10 cellular contexts compared by ENCODE assay signal in the genomic region with DNA sequence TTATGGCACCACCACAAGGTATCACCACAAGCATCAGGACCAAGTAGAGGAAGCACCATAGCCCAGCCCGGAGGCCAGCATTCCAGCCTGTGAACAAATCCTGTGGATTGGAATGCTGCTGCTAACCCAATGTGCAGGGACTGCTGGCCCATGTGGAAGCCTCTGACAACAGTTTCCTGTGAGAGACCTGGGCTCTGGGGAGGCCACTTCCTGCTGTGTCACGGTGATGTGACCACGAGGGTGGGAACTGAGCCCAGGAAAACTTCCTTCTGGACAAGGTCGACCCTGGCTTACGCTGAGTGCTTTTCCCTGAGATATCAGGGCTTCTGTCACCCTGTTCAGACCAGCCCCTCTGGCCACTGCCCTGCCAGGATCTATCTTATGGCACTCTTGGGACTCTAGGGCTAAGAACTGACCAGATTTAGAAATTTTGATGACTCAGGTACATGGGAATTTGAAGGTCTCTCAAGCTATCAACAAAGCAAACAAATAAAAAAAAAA.
A peak's percentile ranks its signal among the peaks of the same experiment; 100 is the strongest.
DNase-seq lines count a peak whose midpoint lies in the region; ATAC-seq and TF ChIP-seq lines count a peak whose summit lies in the region.
"Had no signal": no experiment of that assay in that cellular context is flagged by ENCODE, and none has a peak within 500 bp of the region (broad histone marks: within the 10 kb centered on the region; RNA-seq: fewer than 3 reads in every experiment).

No MANE protein-coding gene starts in this region.

- H3K9me3 Mint-ChIP-seq in endodermal cell = no peaks in the 10 kb centered on the region
- H3K9me3 Mint-ChIP-seq: CD4-positive, CD25-positive, alpha-beta regulatory T cell had no signal

- no peak for ATAC-seq in HG02610 (IDR thresholded peaks at IDR 0.05; ENCODE audit: unreplicated experiment)
- ATAC-seq: Panc1 had no signal

- H3K4me1 Mint-ChIP-seq in endodermal cell = no peaks in the 10 kb centered on the region
- H3K4me1 Mint-ChIP-seq: CD4-positive, CD25-positive, alpha-beta regulatory T cell had no signal

- peak overlapping the region; percentile 37 to 45 for H3K18ac ChIP-seq in mesenchymal stem cell (ENCODE audit: low read depth in 1 of 2, low read length in 2 of 2)

- no peaks in the 10 kb centered on the region for H3K36me3 ChIP-seq in MG63
- no peaks in the 10 kb centered on the region for H3K36me3 ChIP-seq in endodermal cell (ENCODE audit: control insufficient read depth, insufficient read depth, low read length)
- H3K36me3 ChIP-seq in mesenchymal stem cell (ENCODE audit: control insufficient read depth in 1 of 2, insufficient read depth in 2 of 2, low read depth in 1 of 2, low read length in 2 of 2) = no peaks in the 10 kb centered on the region

- TF ChIP-seq CTCF in AG04450 (IDR thresholded peaks at IDR 0.05; ENCODE audit: low read depth, low read length) = no peak
- no peak for TF ChIP-seq CTCF in endodermal cell (conservative IDR thresholded peaks at IDR 0.05)

- H3K4me1 ChIP-seq in endodermal cell (ENCODE audit: control insufficient read depth, insufficient read depth, low read length) (no peaks in the 10 kb centered on the region), mesenchymal stem cell (ENCODE audit: control insufficient read depth, insufficient read depth, low read depth, low read length) (peaks cover 5% of the 10 kb centered on the region)

- H2BK12ac ChIP-seq in mesenchymal stem cell (ENCODE audit: low read length in 2 of 2) = peak overlapping the region in 1 of 2 experiments; percentile 32

- H3K4me3 ChIP-seq in AG04450 (ENCODE audit: low read depth, low read length) = no peak overlapping the region
- H3K4me3 ChIP-seq in MG63 = no peak overlapping the region
- H3K4me3 ChIP-seq in endodermal cell (ENCODE audit: low read length) = no peak overlapping the region
- H3K4me3 ChIP-seq in mesenchymal stem cell (ENCODE audit: insufficient read depth in 1 of 2, low read depth in 1 of 2, low read length in 2 of 2) = no peak overlapping the region

- H3K4ac ChIP-seq in mesenchymal stem cell (ENCODE audit: low read depth in 1 of 2, low read length in 2 of 2) = peak overlapping the region in 1 of 2 experiments; percentile 35

- 77 to 90% methylated on average over 4 to 5 of the region's 5 CpGs for WGBS in endodermal cell (ENCODE audit: insufficient coverage in 1 of 2, insufficient read length in 1 of 2), 2 experiments
- 5% methylated on average over 5 of the region's 5 CpGs for WGBS in mesenchymal stem cell

- H3K27me3 ChIP-seq in AG04450 (ENCODE audit: control insufficient read depth, insufficient read depth, low read length) = no peaks in the 10 kb centered on the region
- no peaks in the 10 kb centered on the region for H3K27me3 ChIP-seq in MG63
- H3K27me3 ChIP-seq in endodermal cell (ENCODE audit: control insufficient read depth, insufficient read depth, low read length, poor library complexity, severe bottlenecking) = no peaks in the 10 kb centered on the region
- no peaks in the 10 kb centered on the region for H3K27me3 ChIP-seq in mesenchymal stem cell (ENCODE audit: control insufficient read depth in 1 of 2, insufficient read depth in 1 of 2, low read length in 2 of 2)

- no peaks in the 10 kb centered on the region for H3K9me3 ChIP-seq in AG04450 (ENCODE audit: control insufficient read depth, insufficient read depth, low read length)
- no peaks in the 10 kb centered on the region for H3K9me3 ChIP-seq in MG63
- no peaks in the 10 kb centered on the region for H3K9me3 ChIP-seq in endodermal cell (ENCODE audit: control insufficient read depth, low read length)
- no peaks in the 10 kb centered on the region for H3K9me3 ChIP-seq in mesenchymal stem cell (ENCODE audit: control insufficient read depth, low read length)

- H2AK5ac ChIP-seq in mesenchymal stem cell (ENCODE audit: low read length, severe bottlenecking) = no peak overlapping the region

- no peak overlapping the region for H3K23ac ChIP-seq in mesenchymal stem cell (ENCODE audit: low read length in 2 of 2)

- H3K27me3 Mint-ChIP-seq in endodermal cell (ENCODE audit: insufficient read depth) = no peaks in the 10 kb centered on the region

- H3K4me2 ChIP-seq in mesenchymal stem cell (ENCODE audit: low read length, poor library complexity, severe bottlenecking) = no peak overlapping the region

- no peak overlapping the region for H2AFZ ChIP-seq in mesenchymal stem cell (ENCODE audit: low read depth, low read length)

- no peaks in the 10 kb centered on the region for H3K79me1 ChIP-seq in mesenchymal stem cell (replicated peaks; ENCODE audit: low read length, poor library complexity, severe bottlenecking)

- no peak overlapping the region for H2BK120ac ChIP-seq in mesenchymal stem cell (ENCODE audit: low read depth, low read length)

- H2BK5ac ChIP-seq in mesenchymal stem cell (ENCODE audit: low read depth, low read length, poor library complexity, severe bottlenecking) = no peak overlapping the region

- H3K36me3 Mint-ChIP-seq in endodermal cell (ENCODE audit: low read depth) = no peaks in the 10 kb centered on the region
- H3K36me3 Mint-ChIP-seq: CD4-positive, CD25-positive, alpha-beta regulatory T cell had no signal

- H3K27ac ChIP-seq in AG04450 (ENCODE audit: low read depth, low read length) (peak overlapping the region; percentile 76), endodermal cell (ENCODE audit: low read depth, low read length) (no peak overlapping the region), mesenchymal stem cell (ENCODE audit: low read length, poor library complexity, severe bottlenecking) (peak overlapping the region; percentile 43)

- POLR2A ChIA-PET in AG04450 (lab: Yijun Ruan, JAX) = no interaction called here

- no peak overlapping the region for H3K14ac ChIP-seq in mesenchymal stem cell (ENCODE audit: low read length in 2 of 2)

- H3K27ac Mint-ChIP-seq in endodermal cell = no peak overlapping the region
- H3K27ac Mint-ChIP-seq: CD4-positive, CD25-positive, alpha-beta regulatory T cell had no signal

- CTCF ChIA-PET in AG04450 (lab: Charles Lee) = interaction anchor here (2.7 kb wide), 1 partner anchor 169 kb away, joined by 11 read pairs; no protein-coding TSS in a partner anchor

- no peak overlapping the region for H3K9ac ChIP-seq in endodermal cell (ENCODE audit: extremely low read depth, low read length, poor library complexity, severe bottlenecking)
- peak overlapping the region; percentile 56 for H3K9ac ChIP-seq in mesenchymal stem cell (ENCODE audit: low read length)

- H2BK15ac ChIP-seq in mesenchymal stem cell (ENCODE audit: low read depth, poor library complexity, severe bottlenecking) = peak overlapping the region; percentile 96

- peak overlapping the region; percentile 88 for H4K8ac ChIP-seq in mesenchymal stem cell (ENCODE audit: low read length)

- no peak for DNase-seq in AG04450 (ENCODE audit: low read depth, low spot score)
- peak; percentile 86 for DNase-seq in MG63
- peak; percentile 52 for DNase-seq in endodermal cell
- DNase-seq in mesenchymal stem cell = peak; percentile 76
- no peak for DNase-seq in activated CD8-positive, alpha-beta memory T cell treated with anti-CD3 and anti-CD28 coated beads for 24 hours
- DNase-seq in NCI-H524 (lab: John Stamatoyannopoulos, UW) = no peak
- no peak for DNase-seq in effector CD8-positive, alpha-beta T cell (lab: John Stamatoyannopoulos, UW)
- DNase-seq: CD4-positive, CD25-positive, alpha-beta regulatory T cell had no signal

- H4K91ac ChIP-seq in mesenchymal stem cell (ENCODE audit: low read length) = no peak overlapping the region

- H3K4me3 Mint-ChIP-seq in endodermal cell = no peak overlapping the region
- H3K4me3 Mint-ChIP-seq: CD4-positive, CD25-positive, alpha-beta regulatory T cell had no signal

Comparison
In these comparisons a context has a peak if more than half of its experiments do, and no peak if none do; other contexts are left out.
1. DNase-seq: peak in MG63 (single experiment), endodermal cell (single experiment) and mesenchymal stem cell (single experiment); none in AG04450 (single experiment), activated CD8-positive, alpha-beta memory T cell treated with anti-CD3 and anti-CD28 coated beads for 24 hours (single experiment), NCI-H524 (0 of 2) and effector CD8-positive, alpha-beta T cell (single experiment).